1 cellular context compared by ENCODE assay signal in the genomic region with DNA sequence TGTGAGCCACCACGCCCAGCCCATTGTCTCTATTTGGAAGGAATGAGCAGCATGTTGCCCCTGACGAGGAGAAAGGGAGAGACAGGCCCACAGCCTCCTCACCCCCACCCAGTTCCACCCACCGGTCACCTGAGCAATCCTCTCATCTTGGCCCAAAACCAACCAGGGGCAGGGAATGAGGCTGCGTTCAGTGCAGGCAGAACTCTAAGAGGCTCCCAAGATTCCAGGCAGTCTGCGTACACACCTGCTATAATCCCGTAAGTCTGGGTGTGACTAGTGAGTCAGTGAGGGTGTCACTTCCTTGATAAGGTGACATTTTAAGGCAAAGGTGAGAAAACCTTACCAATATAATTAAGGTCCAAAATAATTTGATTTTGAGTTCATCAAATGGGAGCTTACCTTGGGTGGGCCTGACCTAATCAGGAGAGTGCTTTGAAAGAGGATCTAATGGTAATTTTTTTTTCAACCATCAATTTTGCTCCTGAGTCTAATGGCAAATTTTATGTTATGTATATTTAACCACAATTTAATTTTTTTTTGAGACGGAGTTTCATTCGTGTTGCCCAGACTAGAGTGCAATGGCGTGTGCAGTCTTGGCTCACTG.
A peak's percentile ranks its signal among the peaks of the same experiment; 100 is the strongest.
TF ChIP-seq lines count a peak whose summit lies in the region.

No MANE protein-coding gene starts in this region.

TF ChIP-seq in HCT116, 20 proteins besides CTCF, POLR2A, EP300 and RAD21:
- TF ChIP-seq SRF (IDR thresholded peaks at IDR 0.05; ENCODE audit: low read depth) (no peak), FOSL1 (IDR thresholded peaks at IDR 0.05; ENCODE audit: low read depth) (peak; percentile 81), SIN3A (IDR thresholded peaks at IDR 0.05; ENCODE audit: low read depth) (no peak; the same call in 1 of the 2 replicates), CBX3 (IDR thresholded peaks at IDR 0.05; ENCODE audit: low read depth) (peak; percentile 90), TCF7L2 (IDR thresholded peaks at IDR 0.05; ENCODE audit: borderline replicate concordance, extremely low read depth, insufficient read depth, insufficient read length) (no peak), JUND (IDR thresholded peaks at IDR 0.05) (peak; percentile 80), EGR1 (IDR thresholded peaks at IDR 0.05; ENCODE audit: low read depth) (peak; percentile 57; the same call in 1 of the 2 replicates), SP1 (IDR thresholded peaks at IDR 0.05; ENCODE audit: low read depth) (peak; percentile 90), YY1 (IDR thresholded peaks at IDR 0.05; ENCODE audit: extremely low read depth, insufficient replicate concordance, low read depth, low read length) (peak; percentile 77), POLR2AphosphoS5 (IDR thresholded peaks at IDR 0.05; ENCODE audit: low read depth, low read length) (peak; percentile 53)
- TF ChIP-seq, protein P1, sequence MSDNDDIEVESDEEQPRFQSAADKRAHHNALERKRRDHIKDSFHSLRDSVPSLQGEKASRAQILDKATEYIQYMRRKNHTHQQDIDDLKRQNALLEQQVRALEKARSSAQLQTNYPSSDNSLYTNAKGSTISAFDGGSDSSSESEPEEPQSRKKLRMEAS (IDR thresholded peaks at IDR 0.05): peak; percentile 64
- TF ChIP-seq, protein P2, sequence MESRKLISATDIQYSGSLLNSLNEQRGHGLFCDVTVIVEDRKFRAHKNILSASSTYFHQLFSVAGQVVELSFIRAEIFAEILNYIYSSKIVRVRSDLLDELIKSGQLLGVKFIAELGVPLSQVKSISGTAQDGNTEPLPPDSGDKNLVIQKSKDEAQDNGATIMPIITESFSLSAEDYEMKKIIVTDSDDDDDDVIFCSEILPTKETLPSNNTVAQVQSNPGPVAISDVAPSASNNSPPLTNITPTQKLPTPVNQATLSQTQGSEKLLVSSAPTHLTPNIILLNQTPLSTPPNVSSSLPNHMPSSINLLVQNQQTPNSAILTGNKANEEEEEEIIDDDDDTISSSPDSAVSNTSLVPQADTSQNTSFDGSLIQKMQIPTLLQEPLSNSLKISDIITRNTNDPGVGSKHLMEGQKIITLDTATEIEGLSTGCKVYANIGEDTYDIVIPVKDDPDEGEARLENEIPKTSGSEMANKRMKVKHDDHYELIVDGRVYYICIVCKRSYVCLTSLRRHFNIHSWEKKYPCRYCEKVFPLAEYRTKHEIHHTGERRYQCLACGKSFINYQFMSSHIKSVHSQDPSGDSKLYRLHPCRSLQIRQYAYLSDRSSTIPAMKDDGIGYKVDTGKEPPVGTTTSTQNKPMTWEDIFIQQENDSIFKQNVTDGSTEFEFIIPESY (IDR thresholded peaks at IDR 0.05; ENCODE audit: extremely low read depth, insufficient replicate concordance, low read length): no peak
TF ChIP-seq in HCT116: peak in this region for 8.
